32 cellular contexts compared by ENCODE assay signal in the genomic region with DNA sequence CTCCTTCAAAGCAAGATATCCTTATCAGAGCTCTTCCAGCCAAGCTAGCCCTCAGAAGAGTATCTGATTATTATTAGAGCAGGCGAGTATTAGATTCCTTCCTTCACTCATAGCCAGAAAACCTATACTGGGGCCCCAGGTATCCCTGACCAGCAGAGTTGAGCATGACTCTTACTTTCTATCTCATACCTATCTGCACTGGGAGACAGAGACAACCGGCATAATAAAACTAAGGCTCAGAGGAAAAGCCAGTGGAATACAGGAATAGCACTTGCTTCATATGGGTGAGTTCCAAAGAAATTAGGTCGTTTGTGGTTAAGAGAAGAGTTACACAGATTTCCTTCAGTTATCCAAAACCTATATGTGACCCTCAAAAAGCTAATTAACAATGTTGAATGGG. TPM values are rescaled to one million over a fixed set of nuclear protein-coding genes. Genes with fewer than 3 reads are reported as not detected.
"Had no signal": no experiment of that assay in that cellular context is flagged by ENCODE, and none has a peak within 500 bp of the region (broad histone marks: within the 10 kb centered on the region; RNA-seq: fewer than 3 reads in every experiment).

No MANE protein-coding gene starts in this region.

- H3K27ac Mint-ChIP-seq: effector memory CD8-positive, alpha-beta T cell; endodermal cell; naive thymus-derived CD4-positive, alpha-beta T cell had no signal

- H3K27me3 ChIP-seq: colonic mucosa, esophagus squamous epithelium, gastrocnemius medialis, heart right ventricle had no signal

- H3K4me3 Mint-ChIP-seq: effector memory CD8-positive, alpha-beta T cell; endodermal cell; naive thymus-derived CD4-positive, alpha-beta T cell had no signal

- H3K4me3 ChIP-seq: colonic mucosa, esophagus squamous epithelium, gastrocnemius medialis, heart right ventricle, left lung, lower lobe of right lung had no signal

- DNase-seq: colonic mucosa; dermis blood vessel endothelial cell; effector CD8-positive, alpha-beta T cell; effector memory CD8-positive, alpha-beta T cell; endodermal cell; erythroblast; esophagus squamous epithelium; foreskin fibroblast; foreskin melanocyte; gastrocnemius medialis; glutamatergic neuron; head of caudate nucleus; heart right ventricle; hippocampal formation; left cardiac atrium; left lung; left ventricle myocardium superior; lower lobe of right lung; mesendoderm; midbrain; naive thymus-derived CD4-positive, alpha-beta T cell had no signal

- H3K9me3 Mint-ChIP-seq: effector memory CD8-positive, alpha-beta T cell; endodermal cell had no signal

- H3K4me1 Mint-ChIP-seq: endodermal cell had no signal

- ATAC-seq: effector memory CD8-positive, alpha-beta T cell; esophagus mucosa; gastrocnemius medialis; left cardiac atrium; left lung; lower lobe of right lung; naive thymus-derived CD4-positive, alpha-beta T cell had no signal

- H3K36me3 ChIP-seq: colonic mucosa, esophagus squamous epithelium, gastrocnemius medialis, heart right ventricle, left lung, lower lobe of right lung had no signal

- H3K9me3 ChIP-seq: colonic mucosa, esophagus squamous epithelium, gastrocnemius medialis, heart right ventricle, left lung, lower lobe of right lung had no signal

- H3K36me3 Mint-ChIP-seq: naive thymus-derived CD4-positive, alpha-beta T cell had no signal

- H3K4me1 ChIP-seq: colonic mucosa, esophagus squamous epithelium, gastrocnemius medialis, left lung, lower lobe of right lung had no signal

- FAIRE-seq: endometrium, islet of Langerhans, keratinocyte had no signal

- H3K27ac ChIP-seq: colonic mucosa, epithelial cell of prostate, esophagus squamous epithelium, gastrocnemius medialis, left lung, lower lobe of right lung had no signal

RNA-seq across cellular contexts. Expression of a gene that starts 41.8 kb away (rescaled TPM):
- total RNA-seq: colonic mucosa; dermis blood vessel endothelial cell; endodermal cell; esophagus mucosa; esophagus squamous epithelium; gastrocnemius medialis; glomerular endothelial cell; heart right ventricle; kidney epithelial cell; left cardiac atrium; left lung; left ventricle myocardium superior; lower leg skin; lower lobe of right lung; lung microvascular endothelial cell; mononuclear cell; mucosa of gallbladder; naive thymus-derived CD4-positive, alpha-beta T cell had no signal
- polyA plus RNA-seq: heart right ventricle; keratinocyte; naive thymus-derived CD4-positive, alpha-beta T cell had no signal

RNA-seq across cellular contexts. Expression of a gene that starts 42.6 kb away (rescaled TPM):
- total RNA-seq: dermis blood vessel endothelial cell; glomerular endothelial cell; kidney epithelial cell; left lung; lower lobe of right lung; lung microvascular endothelial cell; naive thymus-derived CD4-positive, alpha-beta T cell had no signal
- polyA plus RNA-seq: keratinocyte; naive thymus-derived CD4-positive, alpha-beta T cell had no signal
